Comparison of ENCODE assay signal across 2 cellular contexts in genomic region chr14:102407258-102407657, GRCh38.
TF ChIP-seq lines count a peak whose summit lies in the region.

No MANE protein-coding gene starts in this region.

TF ChIP-seq in WTC11, 78 proteins besides CTCF, POLR2A, EP300 and RAD21:
- TF ChIP-seq, protein P1, sequence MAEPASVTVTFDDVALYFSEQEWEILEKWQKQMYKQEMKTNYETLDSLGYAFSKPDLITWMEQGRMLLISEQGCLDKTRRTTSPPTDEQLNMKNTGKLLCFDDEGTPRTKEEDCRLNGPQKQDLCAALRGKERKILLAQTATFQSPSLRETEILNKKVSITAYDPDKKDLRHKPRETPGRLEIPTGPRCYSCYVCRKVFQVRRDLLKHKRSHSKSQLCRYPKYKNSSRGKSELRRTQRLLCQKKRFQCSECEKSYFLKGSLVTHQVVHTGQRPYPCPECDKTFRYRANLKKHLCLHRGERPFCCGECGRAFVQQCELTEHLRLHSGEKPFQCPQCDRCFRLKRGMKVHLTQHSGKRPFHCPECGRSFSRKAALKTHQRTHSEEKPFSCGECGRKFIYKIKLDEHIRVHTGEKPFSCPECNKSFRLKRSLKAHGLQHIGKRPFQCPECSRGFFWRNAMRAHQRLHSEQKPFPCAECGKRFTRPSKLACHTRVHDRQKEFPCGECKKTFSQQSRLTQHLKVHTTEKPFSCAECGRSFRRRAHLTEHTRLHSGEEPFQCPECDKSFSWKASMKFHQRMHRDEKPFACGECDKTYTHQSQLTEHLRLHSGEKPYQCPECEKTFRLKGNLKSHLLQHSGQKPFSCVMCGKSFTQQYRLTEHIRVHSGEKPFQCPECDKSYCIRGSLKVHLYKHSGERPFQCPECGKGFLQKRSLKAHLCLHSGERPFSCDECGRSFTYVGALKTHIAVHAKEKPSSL (CRISPR knock-in tag; conservative IDR thresholded peaks at IDR 0.05) = no peak
- TF ChIP-seq RELA (CRISPR knock-in tag; IDR thresholded peaks at IDR 0.05; ENCODE audit: borderline replicate concordance) (no peak), E2F1 (CRISPR knock-in tag; IDR thresholded peaks at IDR 0.05) (no peak), ELF4 (CRISPR knock-in tag; IDR thresholded peaks at IDR 0.05; ENCODE audit: low read depth) (no peak), IRF2 (CRISPR knock-in tag; IDR thresholded peaks at IDR 0.05; ENCODE audit: borderline replicate concordance, low read depth) (no peak), ZNF423 (CRISPR knock-in tag; IDR thresholded peaks at IDR 0.05) (no peak), TEAD4 (CRISPR knock-in tag; IDR thresholded peaks at IDR 0.05) (no peak), CREM (CRISPR knock-in tag; IDR thresholded peaks at IDR 0.05) (no peak), SMAD3 (CRISPR knock-in tag; IDR thresholded peaks at IDR 0.05; ENCODE audit: borderline replicate concordance) (no peak), FOXP4 (CRISPR knock-in tag; IDR thresholded peaks at IDR 0.05) (no peak), FOXP1 (CRISPR knock-in tag; IDR thresholded peaks at IDR 0.05; ENCODE audit: borderline replicate concordance) (no peak)

TF ChIP-seq in H1, 55 proteins besides CTCF, POLR2A, EP300 and RAD21:
- TF ChIP-seq SP2 (IDR thresholded peaks at IDR 0.05; ENCODE audit: low read length) (no peak), GTF2F1 (IDR thresholded peaks at IDR 0.05; ENCODE audit: borderline replicate concordance, low read depth, low read length) (no peak), CBX5 (IDR thresholded peaks at IDR 0.05; ENCODE audit: low read depth, low read length) (no peak), SIRT6 (IDR thresholded peaks at IDR 0.05; ENCODE audit: low read length) (no peak), BCL11A (IDR thresholded peaks at IDR 0.05; ENCODE audit: low read depth in 2 of 2, low read length in 2 of 2) (no peak)
